ENCODE assay signal across 19 cellular contexts in the genomic region with DNA sequence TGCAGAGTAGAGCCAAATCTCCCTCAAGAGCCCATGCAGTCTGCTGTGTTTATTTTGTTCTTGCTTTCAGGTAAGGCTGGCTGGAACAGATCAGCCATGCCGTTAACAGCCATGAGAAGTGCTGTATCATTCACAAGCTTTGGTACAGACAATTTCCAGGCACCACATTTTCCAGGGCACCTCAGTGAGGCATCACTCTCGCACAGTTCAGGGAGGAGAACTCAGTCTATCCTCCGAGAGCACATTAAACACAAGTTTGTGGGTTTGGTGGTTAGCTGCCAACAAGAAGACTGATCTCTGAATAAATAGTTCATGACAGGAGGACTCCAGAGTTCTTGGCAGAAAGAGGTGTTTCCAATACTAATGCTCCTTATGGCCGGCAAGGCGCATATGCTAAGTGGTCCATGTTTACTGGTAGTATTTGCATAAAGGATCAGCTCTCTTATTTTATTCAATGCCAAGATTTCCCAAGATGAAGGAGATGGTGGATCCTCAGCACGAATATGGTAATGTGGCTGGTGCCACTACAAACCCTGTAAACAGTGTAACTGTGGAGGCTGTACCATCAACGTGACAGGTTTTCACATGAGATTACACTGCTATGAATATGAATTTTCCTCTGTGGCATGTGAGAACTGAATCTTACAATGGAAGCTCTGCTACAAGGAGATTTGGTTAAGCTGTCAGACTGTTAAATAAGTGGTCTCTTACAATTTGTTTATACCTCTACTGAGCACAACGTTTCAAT. TPM values are rescaled to one million over a fixed set of nuclear protein-coding genes. Genes with fewer than 3 reads are reported as not detected.
DNase-seq lines count a peak whose midpoint lies in the region; ATAC-seq, FAIRE-seq and TF ChIP-seq lines count a peak whose summit lies in the region.
"Had no signal": no experiment of that assay in that cellular context is flagged by ENCODE, and none has a peak within 500 bp of the region (broad histone marks: within the 10 kb centered on the region; RNA-seq: fewer than 3 reads in every experiment).

No MANE protein-coding gene starts in this region.

- TF ChIP-seq CTCF in H9 (conservative IDR thresholded peaks at IDR 0.05) (no peak), body of pancreas (IDR thresholded peaks at IDR 0.05) (no peak)

- no peaks in the 10 kb centered on the region for H3K79me2 ChIP-seq in H9 (ENCODE audit: insufficient read depth, low read length)

- H3K27ac ChIP-seq in H9 (ENCODE audit: insufficient read length, low read depth, low read length) (no peak overlapping the region), body of pancreas (peak overlapping the region in 1 of 4 donors; percentile 18)
- H3K27ac ChIP-seq: ascending aorta; BLaER1 treated with 17β-estradiol and CSF1 and Interleukin-3, amounts not matched to agents 10 nM and 100 nM; gastroesophageal sphincter; skin epidermis had no signal

- no peak overlapping the region for H3K4me3 Mint-ChIP-seq in H9
- H3K4me3 Mint-ChIP-seq: activated CD4-positive, alpha-beta T cell treated with anti-CD3 and anti-CD28 coated beads for 36 hours; T-cell had no signal

- no peak overlapping the region for H2AK5ac ChIP-seq in H9 (ENCODE audit: insufficient read length, low read length)

- H3K79me1 ChIP-seq in H9 (ENCODE audit: insufficient read depth, low read depth, low read length, poor library complexity, severe bottlenecking) = no peaks in the 10 kb centered on the region

- H2AFZ ChIP-seq in H9 (ENCODE audit: low read length) = no peak overlapping the region

- no peak for FAIRE-seq in frontal cortex (lab: Jason Lieb, UNC)
- FAIRE-seq: HepG2, keratinocyte had no signal

- H2BK15ac ChIP-seq in H9 (ENCODE audit: low read depth, low read length) = no peak overlapping the region

- no peak overlapping the region for H3K18ac ChIP-seq in H9 (ENCODE audit: insufficient read length, low read depth, low read length)

- ATAC-seq in body of pancreas (peak; percentile 59), HG02884 (IDR thresholded peaks at IDR 0.05; ENCODE audit: unreplicated experiment) (no peak), HG03159 (IDR thresholded peaks at IDR 0.05; ENCODE audit: unreplicated experiment) (no peak)
- ATAC-seq: activated CD4-positive, alpha-beta T cell treated with anti-CD3 and anti-CD28 coated beads for 36 hours; gastroesophageal sphincter; HepG2; PC-3; T-cell had no signal

- WGBS in H9 (ENCODE audit: extremely low coverage, insufficient read length, low lambda C conversion rate) = no CpG with 5 or more reads among the region's 8 CpGs
- WGBS in body of pancreas, 2 donors = 27 to 39% methylated on average over 8 of the region's 8 CpGs

- H3K23ac ChIP-seq in H9 (ENCODE audit: insufficient read length, low read depth, low read length) = no peak overlapping the region

- H4K91ac ChIP-seq in H9 (ENCODE audit: insufficient read length, low read depth, low read length) = no peak overlapping the region

- DNase-seq in H9 (no peak), NCI-H345 treated with DMSO at 0.1 percent for 48 hours (lab: John Stamatoyannopoulos, UW; ENCODE audit: unreplicated experiment) (peak; percentile 6), body of pancreas (peak in 2 of 4 donors; percentile 19 to 34), renal cortical epithelial cell (ENCODE audit: low read depth) (peak; percentile 20), SKM-1 treated with dmso at 0.1 percent for 144 hours (lab: John Stamatoyannopoulos, UW; ENCODE audit: unreplicated experiment) (no peak), frontal cortex (ENCODE audit: low spot score in 2 of 2) (no peak)
- DNase-seq: activated CD4-positive, alpha-beta T cell treated with anti-CD3 and anti-CD28 coated beads for 36 hours; effector memory CD4-positive, alpha-beta T cell; NCI-H1694; PC-3; T-cell had no signal

- H3K9me3 Mint-ChIP-seq in H9 = no peaks in the 10 kb centered on the region; a peak in 1 of 5 replicates

- no peak overlapping the region for H2BK20ac ChIP-seq in H9 (ENCODE audit: low read depth, low read length, poor library complexity, severe bottlenecking)

- no peak overlapping the region for H3T11ph ChIP-seq in H9 (ENCODE audit: low read length)

- H3K56ac ChIP-seq in H9 (ENCODE audit: insufficient read length, low read depth, low read length) = no peak overlapping the region

- no peak overlapping the region for H2BK120ac ChIP-seq in H9 (ENCODE audit: low read depth, low read length, poor library complexity, severe bottlenecking)

- no peak overlapping the region for H4K8ac ChIP-seq in H9 (replicated peaks; ENCODE audit: insufficient read length, low read depth, low read length)

- H3K4me2 ChIP-seq in H9 (ENCODE audit: insufficient read depth, insufficient read length, low read length) = no peak overlapping the region
- H3K4me2 ChIP-seq: BLaER1 treated with 17β-estradiol and CSF1 and Interleukin-3, amounts not matched to agents 10 nM and 100 nM had no signal

- peaks cover 24 to 26% of the 10 kb centered on the region in 2 experiments for H3K4me1 Mint-ChIP-seq in H9
- H3K4me1 Mint-ChIP-seq: activated CD4-positive, alpha-beta T cell treated with anti-CD3 and anti-CD28 coated beads for 36 hours; T-cell had no signal

- no peak overlapping the region for H3K14ac ChIP-seq in H9 (ENCODE audit: insufficient read depth, low read length)

- no peaks in the 10 kb centered on the region for H4K20me1 ChIP-seq in H9 (ENCODE audit: control insufficient read depth, insufficient read depth, insufficient read length)
- H4K20me1 ChIP-seq: BLaER1 treated with 17β-estradiol and CSF1 and Interleukin-3, amounts not matched to agents 10 nM and 100 nM had no signal

- H4K5ac ChIP-seq in H9 (ENCODE audit: insufficient read length, low read depth, low read length) = no peak overlapping the region

- intact Hi-C loops in body of pancreas (cut with DNase I) = no loop called here

- no peaks in the 10 kb centered on the region for H3K27me3 Mint-ChIP-seq in H9 (ENCODE audit: low read depth)

- H3K36me3 Mint-ChIP-seq in H9 (ENCODE audit: insufficient read depth in 1 of 3, low read depth in 3 of 3) = no peaks in the 10 kb centered on the region
- H3K36me3 Mint-ChIP-seq: T-cell had no signal

- TF ChIP-seq POLR2A in body of pancreas (IDR thresholded peaks at IDR 0.05) = no peak

- H3K4ac ChIP-seq in H9 (ENCODE audit: low read depth, low read length) = no peak overlapping the region

- peaks cover 7% of the 10 kb centered on the region; the same call in 1 of the 2 replicates for H3K4me1 ChIP-seq in H9 (ENCODE audit: insufficient read depth, low read length)
- peaks cover 10% of the 10 kb centered on the region for H3K4me1 ChIP-seq in body of pancreas
- H3K4me1 ChIP-seq: ascending aorta had no signal

- H3K27ac Mint-ChIP-seq in H9 = peak overlapping the region; percentile 50 to 67 (median 54); a peak in 2 of 7 replicates
- H3K27ac Mint-ChIP-seq: activated CD4-positive, alpha-beta T cell treated with anti-CD3 and anti-CD28 coated beads for 36 hours; T-cell had no signal

- no peaks in the 10 kb centered on the region for H3K23me2 ChIP-seq in H9 (ENCODE audit: insufficient read length, low read depth, low read length, poor library complexity, severe bottlenecking)

- H3K36me3 ChIP-seq in body of pancreas (replicated peaks in 1 of 2; ENCODE audit: insufficient read depth in 1 of 2, low read depth in 2 of 2) = no peaks in the 10 kb centered on the region
- H3K36me3 ChIP-seq: ascending aorta; BLaER1 treated with 17β-estradiol and CSF1 and Interleukin-3, amounts not matched to agents 10 nM and 100 nM; gastroesophageal sphincter had no signal

- no peak overlapping the region for H2BK5ac ChIP-seq in H9 (ENCODE audit: insufficient read length, low read length)

- H3K9me3 ChIP-seq in H9 (ENCODE audit: control insufficient read depth, low read depth, low read length) (no peaks in the 10 kb centered on the region), body of pancreas (no peaks in the 10 kb centered on the region)
- H3K9me3 ChIP-seq: ascending aorta, gastroesophageal sphincter had no signal

- no peak overlapping the region for H3K4me3 ChIP-seq in body of pancreas
- H3K4me3 ChIP-seq: ascending aorta; BLaER1 treated with 17β-estradiol and CSF1 and Interleukin-3, amounts not matched to agents 10 nM and 100 nM; gastroesophageal sphincter; skin epidermis had no signal

- no peak overlapping the region for H3K9ac ChIP-seq in H9 (ENCODE audit: extremely low read depth, insufficient read length, low read length)
- H3K9ac ChIP-seq: BLaER1 treated with 17β-estradiol and CSF1 and Interleukin-3, amounts not matched to agents 10 nM and 100 nM had no signal

- H3K27me3 ChIP-seq in H9 (ENCODE audit: insufficient read depth, low read length) (no peaks in the 10 kb centered on the region), body of pancreas (no peaks in the 10 kb centered on the region)
- H3K27me3 ChIP-seq: ascending aorta; BLaER1 treated with 17β-estradiol and CSF1 and Interleukin-3, amounts not matched to agents 10 nM and 100 nM; gastroesophageal sphincter had no signal

- H2BK12ac ChIP-seq in H9 (ENCODE audit: insufficient read length, low read depth, low read length) = no peak overlapping the region

RNA-seq across cellular contexts. Expression of a gene that starts 30.2 kb away (rescaled TPM):
- total RNA-seq in H9 (2021) = 16.2 and 18.0 TPM in 2 replicates
- total RNA-seq in body of pancreas = 10 to 100 TPM; 31.6 to 41.8 TPM
- total RNA-seq in renal cortical epithelial cell = 2.1 and 8.9 TPM in 2 replicates
- total RNA-seq in frontal cortex = 36.7 TPM
- total RNA-seq: HepG2 had no signal

Comparison
In these comparisons a context has a peak if more than half of its experiments do, and no peak if none do; other contexts are left out.
1. DNase-seq: peak in NCI-H345 treated with DMSO at 0.1 percent for 48 hours (single experiment) and renal cortical epithelial cell (single experiment); none in H9 (single experiment), SKM-1 treated with dmso at 0.1 percent for 144 hours (single experiment) and frontal cortex (0 of 2).